In the genomic region with DNA sequence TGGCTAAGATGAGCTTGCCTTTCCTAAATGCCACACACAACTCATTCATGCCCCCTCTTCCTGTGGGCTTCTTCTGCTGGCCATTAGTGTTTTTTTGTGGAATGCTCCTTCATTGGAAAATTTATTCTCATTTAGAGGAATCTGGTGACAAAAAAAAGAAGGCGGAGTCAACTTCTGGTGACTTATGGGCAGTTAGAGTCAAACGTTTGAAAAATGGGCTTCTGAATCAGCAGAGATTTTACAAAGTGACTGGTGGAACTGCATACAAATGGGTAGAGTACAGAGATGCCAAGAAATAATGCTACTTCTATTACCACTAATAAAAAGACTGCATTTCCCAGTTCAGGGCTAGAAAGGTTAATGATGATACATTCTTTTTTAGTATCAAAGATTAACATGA, we compare ENCODE assay signal across 19 cellular contexts.
DNase-seq lines count a peak whose midpoint lies in the region; ATAC-seq and TF ChIP-seq lines count a peak whose summit lies in the region.
"Had no signal": no experiment of that assay in that cellular context is flagged by ENCODE, and none has a peak within 500 bp of the region (broad histone marks: within the 10 kb centered on the region; RNA-seq: fewer than 3 reads in every experiment).

No MANE protein-coding gene starts in this region.

- POLR2A ChIA-PET in PC-3 (lab: Charles Lee; ENCODE audit: unreplicated experiment), result interaction anchor here (0.6 to 0.7 kb wide), 2 partner anchors 30 to 175 kb away, joined by 4 to 7 read pairs; no protein-coding TSS in a partner anchor

- 0 out of 2 replicates have a peak overlapping the region, but pooled peaks have one; percentile 21 for H2AFZ ChIP-seq in PC-3 (ENCODE audit: low read length)

- no peaks in the 10 kb centered on the region for H3K27me3 ChIP-seq in PC-3 (ENCODE audit: low read length)
- H3K27me3 ChIP-seq: BLaER1 had no signal

- no peak for DNase-seq in activated T-cell treated with anti-CD3 and anti-CD28 coated beads, Interleukin-2, amount 50 U/mL, for 72 hours
- no peak for DNase-seq in activated T-cell treated with anti-CD3 and anti-CD28 coated beads, Interleukin-2, amount 50 U/mL, for 4 hours
- DNase-seq in PC-3 (no peak), epithelial cell of prostate (ENCODE audit: low read depth, low spot score) (no peak), GM10266 (ENCODE audit: extremely low spot score) (no peak), NCI-H82 treated with DMSO at 0.1 percent for 48 hours (lab: John Stamatoyannopoulos, UW; ENCODE audit: unreplicated experiment) (no peak), RPMI8226 (no peak), GM20000 (ENCODE audit: low spot score) (no peak)
- DNase-seq: 8988T; CD4-positive, alpha-beta memory T cell; DMS53; NCI-H1436; NCI-H2029; NCI-H446 treated with DMSO at 0.1 percent for 48 hours; NCI-H69; Right ventricle myocardium superior had no signal

- CTCF ChIA-PET in PC-3 (lab: Charles Lee), result no interaction called here

- no peaks in the 10 kb centered on the region for H3F3A ChIP-seq in PC-3 (ENCODE audit: low read length, unreplicated experiment)

- no peak overlapping the region for H3K4me3 Mint-ChIP-seq in activated T-cell treated with anti-CD3 and anti-CD28 coated beads, Interleukin-2, amount 50 U/mL, for 72 hours
- H3K4me3 Mint-ChIP-seq in activated T-cell treated with anti-CD3 and anti-CD28 coated beads, Interleukin-2, amount 50 U/mL, for 4 hours, result no peak overlapping the region
- H3K4me3 Mint-ChIP-seq: CD4-positive, alpha-beta memory T cell had no signal

- H3K27ac Mint-ChIP-seq in activated T-cell treated with anti-CD3 and anti-CD28 coated beads, Interleukin-2, amount 50 U/mL, for 72 hours, result peak overlapping the region; percentile 25
- H3K27ac Mint-ChIP-seq: CD4-positive, alpha-beta memory T cell had no signal

- H3K36me3 Mint-ChIP-seq in activated T-cell treated with anti-CD3 and anti-CD28 coated beads, Interleukin-2, amount 50 U/mL, for 72 hours (ENCODE audit: insufficient read depth in 2 of 2), result peaks cover 5 to 24% of the 10 kb centered on the region in 2 donors
- peaks cover 43% of the 10 kb centered on the region for H3K36me3 Mint-ChIP-seq in activated T-cell treated with anti-CD3 and anti-CD28 coated beads, Interleukin-2, amount 50 U/mL, for 4 hours (ENCODE audit: insufficient read depth)

- H3K4me3 ChIP-seq in PC-3 (ENCODE audit: low read length), result no peak overlapping the region
- H3K4me3 ChIP-seq: BLaER1, SK-N-MC had no signal

- H4K20me1 ChIP-seq in PC-3 (ENCODE audit: low read length), result no peaks in the 10 kb centered on the region
- H4K20me1 ChIP-seq: BLaER1 had no signal

- no TSS peak for BruUV-seq in PC-3 (replicated peaks; lab: Mats Ljungman, UMichigan)

- intact Hi-C loops in PC-3 (cut with micrococcal nuclease), result loop anchor here (5.0 kb wide), 1 partner anchor 83 kb away; no protein-coding TSS in a partner anchor

- no peaks in the 10 kb centered on the region for H3K79me2 ChIP-seq in PC-3 (ENCODE audit: low read length)

- TF ChIP-seq CTCF in PC-3 (conservative IDR thresholded peaks at IDR 0.05; ENCODE audit: low read depth, low read length) (no peak), GM10266 (IDR thresholded peaks at IDR 0.05; ENCODE audit: control insufficient read depth, insufficient read depth, low read depth, missing control alignments) (no peak), GM20000 (IDR thresholded peaks at IDR 0.05; ENCODE audit: extremely low read depth, missing control alignments) (no peak)

- no peaks in the 10 kb centered on the region for H3K4me1 Mint-ChIP-seq in activated T-cell treated with anti-CD3 and anti-CD28 coated beads, Interleukin-2, amount 50 U/mL, for 72 hours (ENCODE audit: low read depth)
- no peaks in the 10 kb centered on the region for H3K4me1 Mint-ChIP-seq in activated T-cell treated with anti-CD3 and anti-CD28 coated beads, Interleukin-2, amount 50 U/mL, for 4 hours (ENCODE audit: low read depth)

- H3K9me3 ChIP-seq in PC-3 (ENCODE audit: low read length), result no peaks in the 10 kb centered on the region
- H3K9me3 ChIP-seq: BLaER1 had no signal

- no peak overlapping the region for H3K9ac ChIP-seq in PC-3 (ENCODE audit: low read length)
- H3K9ac ChIP-seq: BLaER1, KMS-11 had no signal

- H3K27me3 Mint-ChIP-seq in activated T-cell treated with anti-CD3 and anti-CD28 coated beads, Interleukin-2, amount 50 U/mL, for 72 hours (ENCODE audit: low read depth), result no peaks in the 10 kb centered on the region
- no peaks in the 10 kb centered on the region for H3K27me3 Mint-ChIP-seq in activated T-cell treated with anti-CD3 and anti-CD28 coated beads, Interleukin-2, amount 50 U/mL, for 4 hours (ENCODE audit: low read depth)
- H3K27me3 Mint-ChIP-seq: CD4-positive, alpha-beta memory T cell had no signal

- H3K4me2 ChIP-seq in PC-3 (ENCODE audit: low read length), result no peak overlapping the region
- H3K4me2 ChIP-seq: BLaER1, KMS-11 had no signal

- no peak for ATAC-seq in activated T-cell treated with anti-CD3 and anti-CD28 coated beads, Interleukin-2, amount 50 U/mL, for 72 hours (replicated peaks in 1 of 2)
- ATAC-seq in activated T-cell treated with anti-CD3 and anti-CD28 coated beads, Interleukin-2, amount 50 U/mL, for 4 hours, result no peak
- ATAC-seq in PC-3, result no peak

- H3K36me3 ChIP-seq in PC-3 (ENCODE audit: low read depth, low read length), result no peaks in the 10 kb centered on the region

- peaks cover 10% of the 10 kb centered on the region; the same call in 1 of the 2 replicates for H3K4me1 ChIP-seq in PC-3 (ENCODE audit: insufficient read depth, low read length)
- H3K4me1 ChIP-seq: BLaER1 had no signal

- no peak overlapping the region for H3K27ac ChIP-seq in PC-3 (ENCODE audit: low read length)
- peak overlapping the region; percentile 37 for H3K27ac ChIP-seq in epithelial cell of prostate
- H3K27ac ChIP-seq: BLaER1, KMS-11, SK-N-MC had no signal

- no peaks in the 10 kb centered on the region for H3K9me3 Mint-ChIP-seq in activated T-cell treated with anti-CD3 and anti-CD28 coated beads, Interleukin-2, amount 50 U/mL, for 72 hours
- no peaks in the 10 kb centered on the region for H3K9me3 Mint-ChIP-seq in activated T-cell treated with anti-CD3 and anti-CD28 coated beads, Interleukin-2, amount 50 U/mL, for 4 hours

- H3K9me2 ChIP-seq in PC-3 (replicated peaks; ENCODE audit: low read length), result no peaks in the 10 kb centered on the region
